10 cellular contexts compared by ENCODE assay signal in genomic region chr3:4982773-4983738, GRCh38. TPM values are rescaled to one million over a fixed set of nuclear protein-coding genes. Genes with fewer than 3 reads are reported as not detected.
A peak's percentile ranks its signal among the peaks of the same experiment; 100 is the strongest.
DNase-seq lines count a peak whose midpoint lies in the region; ATAC-seq, FAIRE-seq and TF ChIP-seq lines count a peak whose summit lies in the region.
"Had no signal": no experiment of that assay in that cellular context is flagged by ENCODE, and none has a peak within 500 bp of the region (broad histone marks: within the 10 kb centered on the region; RNA-seq: fewer than 3 reads in every experiment).

No MANE protein-coding gene starts in this region.

- no peaks in the 10 kb centered on the region for H3K36me3 Mint-ChIP-seq in glutamatergic neuron (ENCODE audit: unreplicated experiment)

- H3K27me3 ChIP-seq in DND-41 (ENCODE audit: insufficient read depth, low read length, poor library complexity) (no peaks in the 10 kb centered on the region), RWPE2 (ENCODE audit: insufficient read depth, poor library complexity, severe bottlenecking) (no peaks in the 10 kb centered on the region), endocrine pancreas (ENCODE audit: control insufficient read depth, insufficient read depth, low read length) (no peaks in the 10 kb centered on the region), pancreas (no peaks in the 10 kb centered on the region)

- peaks cover 13% of the 10 kb centered on the region for H3K27me3 Mint-ChIP-seq in glutamatergic neuron (ENCODE audit: unreplicated experiment)

- H3K4me3 Mint-ChIP-seq in glutamatergic neuron (ENCODE audit: unreplicated experiment) = no peak overlapping the region

- no peak overlapping the region for H3K27ac Mint-ChIP-seq in glutamatergic neuron (ENCODE audit: unreplicated experiment)

- intact Hi-C loops in pancreas (cut with DNase I) = loop anchor here in 2 of 3 donors (5.0 to 10.0 kb wide), 2 partner anchors 261 to 268 kb away; no protein-coding TSS in a partner anchor

- TF ChIP-seq CTCF in DND-41 (IDR thresholded peaks at IDR 0.05; ENCODE audit: borderline replicate concordance, extremely low read depth, low read length, poor library complexity, severe bottlenecking) = no peak
- no peak for TF ChIP-seq CTCF in RWPE2 (IDR thresholded peaks at IDR 0.05; ENCODE audit: poor library complexity, severe bottlenecking)
- no peak for TF ChIP-seq CTCF in pancreas (IDR thresholded peaks at IDR 0.05)
- TF ChIP-seq CTCF in glutamatergic neuron (IDR thresholded peaks at IDR 0.05; ENCODE audit: partially characterized antibody, unreplicated experiment) = no peak

- H4K20me1 ChIP-seq in DND-41 (ENCODE audit: insufficient read depth, low read length) = peaks cover 69% of the 10 kb centered on the region

- WGBS in pancreas, 2 donors = 47 to 52% methylated on average over 40 of the region's 40 CpGs

- ATAC-seq in DND-41 (ENCODE audit: insufficient read depth, low read depth) = no peak
- no peak for ATAC-seq in RWPE2 (ENCODE audit: low read depth)
- no peak for ATAC-seq in pancreas

- H3K4me1 ChIP-seq in DND-41 (ENCODE audit: insufficient read depth, low read length) (peaks cover 74% of the 10 kb centered on the region), RWPE2 (ENCODE audit: insufficient read depth, poor library complexity, severe bottlenecking) (peaks cover 37% of the 10 kb centered on the region), endocrine pancreas (ENCODE audit: control insufficient read depth, insufficient read depth, low read length) (peaks cover 8% of the 10 kb centered on the region), pancreas (peaks cover 15 to 43% (median 41%) of the 10 kb centered on the region in 3 donors)

- H3K9me3 ChIP-seq in DND-41 (ENCODE audit: insufficient read depth, low read length, severe bottlenecking) = no peaks in the 10 kb centered on the region
- no peaks in the 10 kb centered on the region for H3K9me3 ChIP-seq in RWPE2 (ENCODE audit: severe bottlenecking)
- no peaks in the 10 kb centered on the region for H3K9me3 ChIP-seq in endocrine pancreas (ENCODE audit: control insufficient read depth, low read length)
- no peaks in the 10 kb centered on the region for H3K9me3 ChIP-seq in pancreas

- DNase-seq in DND-41 = no peak
- no peak for DNase-seq in RWPE2 (ENCODE audit: low spot score)
- peak in 3 of 6 donors; percentile 33 to 72 (median 38) for DNase-seq in pancreas
- no peak for DNase-seq in hepatic stellate cell (ENCODE audit: low spot score)
- DNase-seq in glutamatergic neuron = no peak
- no peak for DNase-seq in NCI-H1092 treated with DMSO at 0.1 percent for 48 hours (lab: John Stamatoyannopoulos, UW)
- no peak for DNase-seq in NCI-H82 treated with DMSO at 0.1 percent for 48 hours (lab: John Stamatoyannopoulos, UW; ENCODE audit: unreplicated experiment)
- DNase-seq: NCI-H510A treated with DMSO at 0.1 percent for 48 hours had no signal

- peaks cover 7% of the 10 kb centered on the region for H3K4me1 Mint-ChIP-seq in glutamatergic neuron (ENCODE audit: low read depth, unreplicated experiment)

- H3K9ac ChIP-seq in DND-41 (ENCODE audit: low read depth, low read length) (peak overlapping the region; percentile 94), endocrine pancreas (ENCODE audit: control insufficient read depth, insufficient read depth, low read length) (peak overlapping the region; percentile 11)

- H3K27ac ChIP-seq in DND-41 (ENCODE audit: low read length) = peak overlapping the region; percentile 34; the same call in 1 of the 2 replicates
- peak overlapping the region; percentile 98 for H3K27ac ChIP-seq in RWPE2 (ENCODE audit: poor library complexity, severe bottlenecking)
- peak overlapping the region; percentile 39 to 100 (median 100) for H3K27ac ChIP-seq in pancreas

- H3K4me3 ChIP-seq in DND-41 (ENCODE audit: low read depth in 1 of 2, low read length in 2 of 2) = peak overlapping the region; percentile 5 to 95; a peak in 3 of 4 replicates
- H3K4me3 ChIP-seq in RWPE2 (ENCODE audit: severe bottlenecking) = peak overlapping the region; percentile 95
- H3K4me3 ChIP-seq in endocrine pancreas (ENCODE audit: control insufficient read depth, insufficient read depth, low read length) = peak overlapping the region; percentile 80
- peak overlapping the region; percentile 11 to 97 (median 89) for H3K4me3 ChIP-seq in pancreas

- peaks cover 52% of the 10 kb centered on the region for H3K36me3 ChIP-seq in DND-41 (ENCODE audit: insufficient read depth, low read length)
- H3K36me3 ChIP-seq in RWPE2 (ENCODE audit: low read depth) = peaks cover 60% of the 10 kb centered on the region
- H3K36me3 ChIP-seq in endocrine pancreas (ENCODE audit: control insufficient read depth, insufficient read depth, low read length) = no peaks in the 10 kb centered on the region
- H3K36me3 ChIP-seq in pancreas = peaks cover 0 to 11% (median 4%) of the 10 kb centered on the region in 3 donors

- no peaks in the 10 kb centered on the region for H3K9me3 Mint-ChIP-seq in glutamatergic neuron (ENCODE audit: unreplicated experiment)

- FAIRE-seq in pancreas (lab: Jason Lieb, UNC) = no peak
- FAIRE-seq: endometrium had no signal

- H3K79me2 ChIP-seq in DND-41 (ENCODE audit: insufficient read depth, low read length) = peaks cover 57% of the 10 kb centered on the region

- peak overlapping the region; percentile 91 for H3K4me2 ChIP-seq in DND-41 (ENCODE audit: insufficient read depth, low read length)

- no peak overlapping the region for H2AFZ ChIP-seq in DND-41 (ENCODE audit: low read depth, low read length)

RNA-seq across cellular contexts. Expression of gene BHLHE40, which starts 3.8 kb away (rescaled TPM):
- total RNA-seq in pancreas (10 to 100 TPM; 19.3 to 66.7 (median 38.1) TPM), glutamatergic neuron (ENCODE audit: unreplicated experiment) (0.22 TPM)
- polyA plus RNA-seq in pancreas = 10 to 100 TPM; 23.6 to 41.9 TPM

Comparison
In these comparisons a context has a peak if more than half of its experiments do, and no peak if none do; other contexts are left out.
1. H3K27ac ChIP-seq: peak in every context shown above with its lines; median percentile 100 in pancreas; 98 in RWPE2; 34 in DND-41.
2. RNA of gene BHLHE40, which starts 3.8 kb away (total RNA-seq): 19.3 to 66.7 TPM in pancreas; 0.22 TPM in glutamatergic neuron (single experiment); every median in the first group is over 10 times any median in the second.
3. Peak in every context shown above with its lines, with median percentiles within 50 percentile points of each other: H3K4me3 ChIP-seq.